Comparison of ENCODE assay signal across 22 cellular contexts in the genomic region with DNA sequence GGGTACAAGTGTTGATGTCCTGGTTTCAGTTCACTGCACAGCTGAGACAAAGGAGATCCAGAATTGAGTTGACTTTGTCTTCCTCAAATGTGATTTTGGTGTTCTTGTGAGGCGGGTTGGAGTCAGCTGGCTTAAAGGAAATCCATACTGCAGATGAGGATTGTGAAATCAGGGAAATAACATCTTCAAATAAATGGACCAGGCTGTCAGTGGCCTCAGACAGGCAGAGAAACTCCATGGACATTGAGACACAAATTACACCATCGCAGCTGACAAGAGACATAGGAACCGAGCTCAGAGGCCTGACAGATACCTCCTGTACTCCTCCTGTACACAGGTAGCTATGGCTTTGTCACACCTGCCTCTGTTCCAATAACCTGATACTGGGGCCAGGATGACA. TPM values are rescaled to one million over a fixed set of nuclear protein-coding genes. Genes with fewer than 3 reads are reported as not detected.
"Had no signal": no experiment of that assay in that cellular context is flagged by ENCODE, and none has a peak within 500 bp of the region (broad histone marks: within the 10 kb centered on the region; RNA-seq: fewer than 3 reads in every experiment).

No MANE protein-coding gene starts in this region.

- FAIRE-seq: endothelial cell of umbilical vein had no signal

- H3K27me3 ChIP-seq: brain microvascular endothelial cell, gastrocnemius medialis, sigmoid colon, spleen, upper lobe of left lung had no signal

- H3K36me3 ChIP-seq: brain microvascular endothelial cell, gastrocnemius medialis, left lung, sigmoid colon, spleen, thoracic aorta, upper lobe of left lung had no signal

- DNase-seq: activated CD4-positive, alpha-beta memory T cell treated with anti-CD3 and anti-CD28 coated beads for 36 hours; activated T-cell treated with anti-CD3 and anti-CD28 coated beads for 4 hours; aorta; brain microvascular endothelial cell; cerebellar nuclear complex; dermis blood vessel endothelial cell; effector memory CD4-positive, alpha-beta T cell; gastrocnemius medialis; head of caudate nucleus; left lung; occipital lobe; posterior cingulate gyrus; sigmoid colon; spleen; stimulated activated naive B cell treated with anti-CD40 and anti-IgM and Interleukin-4, amounts not matched to agents 10 μg/mL and 1 μg/mL and 100 μg/mL, for 72 hours; T-helper 2 cell; upper lobe of left lung had no signal

- ATAC-seq: gastrocnemius medialis, left lung had no signal

- H3K4me3 ChIP-seq: gastrocnemius medialis, left lung, sigmoid colon, spleen, thoracic aorta, upper lobe of left lung had no signal

RNA-seq across cellular contexts. Expression of a gene that starts 27.0 kb away (rescaled TPM):
- total RNA-seq: activated CD4-positive, alpha-beta memory T cell treated with anti-CD3 and anti-CD28 coated beads for 36 hours; aorta; dermis blood vessel endothelial cell; endothelial cell of umbilical vein; gastrocnemius medialis; kidney epithelial cell; left lung; occipital lobe; renal cortical epithelial cell; sigmoid colon; upper lobe of left lung had no signal

RNA-seq across cellular contexts. Expression of a gene that starts 58.1 kb away (rescaled TPM):
- total RNA-seq: activated CD4-positive, alpha-beta memory T cell treated with anti-CD3 and anti-CD28 coated beads for 36 hours; aorta; dermis blood vessel endothelial cell; endothelial cell of umbilical vein; gastrocnemius medialis; kidney epithelial cell; left lung; mononuclear cell; occipital lobe; renal cortical epithelial cell; sigmoid colon; spleen; thoracic aorta; upper lobe of left lung had no signal
